In genomic region chr19:48874309-48875135, GRCh38 we compare ENCODE assay signal across 1 cellular context.
TF ChIP-seq lines count a peak whose summit lies in the region.

No MANE protein-coding gene starts in this region.

TF ChIP-seq in K562, 482 proteins besides CTCF, POLR2A, EP300 and RAD21 (continued from another document and continues in another):
- TF ChIP-seq, protein P1, sequence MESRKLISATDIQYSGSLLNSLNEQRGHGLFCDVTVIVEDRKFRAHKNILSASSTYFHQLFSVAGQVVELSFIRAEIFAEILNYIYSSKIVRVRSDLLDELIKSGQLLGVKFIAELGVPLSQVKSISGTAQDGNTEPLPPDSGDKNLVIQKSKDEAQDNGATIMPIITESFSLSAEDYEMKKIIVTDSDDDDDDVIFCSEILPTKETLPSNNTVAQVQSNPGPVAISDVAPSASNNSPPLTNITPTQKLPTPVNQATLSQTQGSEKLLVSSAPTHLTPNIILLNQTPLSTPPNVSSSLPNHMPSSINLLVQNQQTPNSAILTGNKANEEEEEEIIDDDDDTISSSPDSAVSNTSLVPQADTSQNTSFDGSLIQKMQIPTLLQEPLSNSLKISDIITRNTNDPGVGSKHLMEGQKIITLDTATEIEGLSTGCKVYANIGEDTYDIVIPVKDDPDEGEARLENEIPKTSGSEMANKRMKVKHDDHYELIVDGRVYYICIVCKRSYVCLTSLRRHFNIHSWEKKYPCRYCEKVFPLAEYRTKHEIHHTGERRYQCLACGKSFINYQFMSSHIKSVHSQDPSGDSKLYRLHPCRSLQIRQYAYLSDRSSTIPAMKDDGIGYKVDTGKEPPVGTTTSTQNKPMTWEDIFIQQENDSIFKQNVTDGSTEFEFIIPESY (CRISPR knock-in tag; IDR thresholded peaks at IDR 0.05): no peak
- no peak for TF ChIP-seq THRAP3 (IDR thresholded peaks at IDR 0.05; ENCODE audit: borderline replicate concordance)
- TF ChIP-seq HSF4 (CRISPR knock-in tag; IDR thresholded peaks at IDR 0.05; ENCODE audit: borderline replicate concordance): no peak
- no peak for TF ChIP-seq BRD4 (IDR thresholded peaks at IDR 0.05)
- no peak for TF ChIP-seq SIX5 (IDR thresholded peaks at IDR 0.05; ENCODE audit: borderline replicate concordance in 1 of 2, insufficient read depth in 1 of 2, low read depth in 1 of 2, low read length in 2 of 2)
- no peak for TF ChIP-seq KLF10 (CRISPR knock-in tag; IDR thresholded peaks at IDR 0.05)
- TF ChIP-seq DPF2 (IDR thresholded peaks at IDR 0.05): no peak
- no peak for TF ChIP-seq SRSF7 (optimal IDR thresholded peaks at IDR 0.05; ENCODE audit: low read depth, low read length)
- TF ChIP-seq, protein P2, sequence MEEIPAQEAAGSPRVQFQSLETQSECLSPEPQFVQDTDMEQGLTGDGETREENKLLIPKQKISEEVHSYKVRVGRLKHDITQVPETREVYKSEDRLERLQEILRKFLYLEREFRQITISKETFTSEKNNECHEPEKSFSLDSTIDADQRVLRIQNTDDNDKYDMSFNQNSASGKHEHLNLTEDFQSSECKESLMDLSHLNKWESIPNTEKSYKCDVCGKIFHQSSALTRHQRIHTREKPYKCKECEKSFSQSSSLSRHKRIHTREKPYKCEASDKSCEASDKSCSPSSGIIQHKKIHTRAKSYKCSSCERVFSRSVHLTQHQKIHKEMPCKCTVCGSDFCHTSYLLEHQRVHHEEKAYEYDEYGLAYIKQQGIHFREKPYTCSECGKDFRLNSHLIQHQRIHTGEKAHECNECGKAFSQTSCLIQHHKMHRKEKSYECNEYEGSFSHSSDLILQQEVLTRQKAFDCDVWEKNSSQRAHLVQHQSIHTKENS (CRISPR knock-in tag; IDR thresholded peaks at IDR 0.05): no peak
- TF ChIP-seq, protein P3, sequence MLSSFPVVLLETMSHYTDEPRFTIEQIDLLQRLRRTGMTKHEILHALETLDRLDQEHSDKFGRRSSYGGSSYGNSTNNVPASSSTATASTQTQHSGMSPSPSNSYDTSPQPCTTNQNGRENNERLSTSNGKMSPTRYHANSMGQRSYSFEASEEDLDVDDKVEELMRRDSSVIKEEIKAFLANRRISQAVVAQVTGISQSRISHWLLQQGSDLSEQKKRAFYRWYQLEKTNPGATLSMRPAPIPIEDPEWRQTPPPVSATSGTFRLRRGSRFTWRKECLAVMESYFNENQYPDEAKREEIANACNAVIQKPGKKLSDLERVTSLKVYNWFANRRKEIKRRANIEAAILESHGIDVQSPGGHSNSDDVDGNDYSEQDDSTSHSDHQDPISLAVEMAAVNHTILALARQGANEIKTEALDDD (IDR thresholded peaks at IDR 0.05): no peak
- no peak for TF ChIP-seq BRCA1 (IDR thresholded peaks at IDR 0.05)
- no peak for TF ChIP-seq BRCA1 (CRISPR knock-in tag; IDR thresholded peaks at IDR 0.05)
- peak; percentile 42; the same call in 1 of the 2 replicates for TF ChIP-seq NFE2 (IDR thresholded peaks at IDR 0.05; ENCODE audit: low read depth)
- TF ChIP-seq ZNF140 (CRISPR knock-in tag; IDR thresholded peaks at IDR 0.05): no peak
- TF ChIP-seq, protein P4, sequence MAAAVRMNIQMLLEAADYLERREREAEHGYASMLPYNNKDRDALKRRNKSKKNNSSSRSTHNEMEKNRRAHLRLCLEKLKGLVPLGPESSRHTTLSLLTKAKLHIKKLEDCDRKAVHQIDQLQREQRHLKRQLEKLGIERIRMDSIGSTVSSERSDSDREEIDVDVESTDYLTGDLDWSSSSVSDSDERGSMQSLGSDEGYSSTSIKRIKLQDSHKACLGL (CRISPR knock-in tag; IDR thresholded peaks at IDR 0.05; ENCODE audit: borderline replicate concordance, poor library complexity, severe bottlenecking): no peak
- 0 out of 2 replicates have a peak, but pooled peaks have one; percentile 36 for TF ChIP-seq HLTF (IDR thresholded peaks at IDR 0.05)
- no peak for TF ChIP-seq MAFG (tag; conservative IDR thresholded peaks at IDR 0.05)
- TF ChIP-seq HNRNPUL1 (IDR thresholded peaks at IDR 0.05; ENCODE audit: low read length): no peak
- TF ChIP-seq ZNF263 (CRISPR knock-in tag; IDR thresholded peaks at IDR 0.05; ENCODE audit: borderline replicate concordance): no peak; the same call in 1 of the 2 replicates
- TF ChIP-seq ZBTB7A (IDR thresholded peaks at IDR 0.05; ENCODE audit: borderline replicate concordance, control insufficient read depth, low read depth, low read length): 0 out of 2 replicates have a peak, but pooled peaks have one; percentile 14
- no peak for TF ChIP-seq ZFP30 (CRISPR knock-in tag; IDR thresholded peaks at IDR 0.05; ENCODE audit: borderline replicate concordance)
- TF ChIP-seq EZH2 (IDR thresholded peaks at IDR 0.05; ENCODE audit: borderline replicate concordance, low read depth, low read length): no peak
- no peak for TF ChIP-seq U2AF2 (optimal IDR thresholded peaks at IDR 0.05; ENCODE audit: low read depth, low read length)
- TF ChIP-seq THAP12 (CRISPR knock-in tag; IDR thresholded peaks at IDR 0.05): no peak
- TF ChIP-seq PHF8 (IDR thresholded peaks at IDR 0.05; ENCODE audit: borderline replicate concordance, low read length): peak; percentile 14; the same call in 1 of the 2 replicates
- no peak for TF ChIP-seq COPS2 (conservative IDR thresholded peaks at IDR 0.05)
- no peak for TF ChIP-seq TCFL5 (CRISPR knock-in tag; conservative IDR thresholded peaks at IDR 0.05)
- peak; percentile 38 for TF ChIP-seq RBBP5 (IDR thresholded peaks at IDR 0.05; ENCODE audit: borderline replicate concordance, insufficient read depth, low read length, poor library complexity, severe bottlenecking)
- no peak for TF ChIP-seq U2AF1 (optimal IDR thresholded peaks at IDR 0.05; ENCODE audit: low read depth, low read length)
- TF ChIP-seq ZNF41 (CRISPR knock-in tag; conservative IDR thresholded peaks at IDR 0.05): no peak
- no peak for TF ChIP-seq CBX5 (IDR thresholded peaks at IDR 0.05; ENCODE audit: borderline replicate concordance, low read depth)
- TF ChIP-seq VEZF1 (CRISPR knock-in tag; IDR thresholded peaks at IDR 0.05): no peak; the same call in 1 of the 2 replicates
- TF ChIP-seq ZNF436 (CRISPR knock-in tag; IDR thresholded peaks at IDR 0.05): no peak
- peak in 1 of 2 experiments; percentile 5 for TF ChIP-seq AFF1 (IDR thresholded peaks at IDR 0.05; ENCODE audit: low read depth in 1 of 2, partially characterized antibody in 2 of 2)
- no peak for TF ChIP-seq ARNT (IDR thresholded peaks at IDR 0.05)
- 0 out of 2 replicates have a peak, but pooled peaks have one; percentile 45 for TF ChIP-seq ZNF707 (CRISPR knock-in tag; conservative IDR thresholded peaks at IDR 0.05)
- TF ChIP-seq TRIM28 (IDR thresholded peaks at IDR 0.05): no peak
- no peak; the same call in 1 of the 2 replicates for TF ChIP-seq LEF1 (IDR thresholded peaks at IDR 0.05)
- no peak for TF ChIP-seq CREBBP (IDR thresholded peaks at IDR 0.05; ENCODE audit: low read depth, low read length)
- TF ChIP-seq SETDB1 (IDR thresholded peaks at IDR 0.05; ENCODE audit: low read length): no peak
- TF ChIP-seq JUND (IDR thresholded peaks at IDR 0.05; ENCODE audit: borderline replicate concordance, low read depth, low read length): peak; percentile 79
- no peak; the same call in 2 of the 3 replicates for TF ChIP-seq JUND (tag; IDR thresholded peaks at IDR 0.05; ENCODE audit: borderline replicate concordance, low read depth, low read length)
- TF ChIP-seq EP400 (IDR thresholded peaks at IDR 0.05): no peak
- TF ChIP-seq ZNF766 (CRISPR knock-in tag; conservative IDR thresholded peaks at IDR 0.05): no peak
- no peak for TF ChIP-seq ZZZ3 (IDR thresholded peaks at IDR 0.05)
- TF ChIP-seq NCOA4 (IDR thresholded peaks at IDR 0.05; ENCODE audit: partially characterized antibody): no peak
- TF ChIP-seq MTA1 (IDR thresholded peaks at IDR 0.05; ENCODE audit: borderline replicate concordance): peak; percentile 58; the same call in 1 of the 2 replicates
- no peak for TF ChIP-seq ZNF197 (CRISPR knock-in tag; IDR thresholded peaks at IDR 0.05; ENCODE audit: low read depth)
- TF ChIP-seq TAF7 (tag; IDR thresholded peaks at IDR 0.05): 0 out of 2 replicates have a peak, but pooled peaks have one; percentile 38
- TF ChIP-seq RNF219 (CRISPR knock-in tag; IDR thresholded peaks at IDR 0.05): no peak
- TF ChIP-seq ZNF354B (CRISPR knock-in tag; IDR thresholded peaks at IDR 0.05): no peak
- TF ChIP-seq PATZ1 (CRISPR knock-in tag; IDR thresholded peaks at IDR 0.05; ENCODE audit: borderline replicate concordance): no peak
- no peak for TF ChIP-seq KAT7 (CRISPR knock-in tag; IDR thresholded peaks at IDR 0.05; ENCODE audit: borderline replicate concordance)
